In genomic region chr9:2014148-2014547, GRCh38 we compare ENCODE assay signal across 8 cellular contexts. TPM values are rescaled to one million over a fixed set of nuclear protein-coding genes. Genes with fewer than 3 reads are reported as not detected.
DNase-seq lines count a peak whose midpoint lies in the region; ATAC-seq and TF ChIP-seq lines count a peak whose summit lies in the region.

No MANE protein-coding gene starts in this region.

- ATAC-seq in psoas muscle (no peak), GM19023 (IDR thresholded peaks at IDR 0.05; ENCODE audit: unreplicated experiment) (no peak), GM21360 (IDR thresholded peaks at IDR 0.05; ENCODE audit: unreplicated experiment) (no peak)

- H3K4me3 ChIP-seq in GM12865 (ENCODE audit: low read depth, low read length) (peak overlapping the region; percentile 97), SJCRH30 (peak overlapping the region; percentile 73), esophagus squamous epithelium (peak overlapping the region; percentile 60 to 89 (median 82)), psoas muscle (peak overlapping the region; percentile 95)

- no peaks in the 10 kb centered on the region for H3K27me3 ChIP-seq in SJCRH30
- no peaks in the 10 kb centered on the region for H3K27me3 ChIP-seq in esophagus squamous epithelium
- no peaks in the 10 kb centered on the region for H3K27me3 ChIP-seq in psoas muscle (ENCODE audit: insufficient read depth in 3 of 3, low read length in 2 of 3)

- H3K9me3 ChIP-seq in SJCRH30 (replicated peaks) (no peaks in the 10 kb centered on the region), esophagus squamous epithelium (no peaks in the 10 kb centered on the region), psoas muscle (no peaks in the 10 kb centered on the region)

- H3K36me3 ChIP-seq in SJCRH30, result no peaks in the 10 kb centered on the region
- H3K36me3 ChIP-seq in esophagus squamous epithelium, result no peaks in the 10 kb centered on the region
- H3K36me3 ChIP-seq in psoas muscle (ENCODE audit: insufficient read depth in 1 of 2, low read depth in 1 of 2), result no peaks in the 10 kb centered on the region

- intact Hi-C loops in esophagus squamous epithelium (cut with DNase I) (no loop called here), psoas muscle (cut with DNase I) (loop anchor here in 1 of 2 donors (10.0 kb wide), 3 partner anchors 71 to 969 kb away; partner anchors contain the start of gene PUM3)

- no peak for TF ChIP-seq POLR2A in esophagus squamous epithelium (IDR thresholded peaks at IDR 0.05)

- H3K27ac ChIP-seq in SJCRH30 (no peak overlapping the region; the same call in 1 of the 2 replicates), esophagus squamous epithelium (peak overlapping the region; percentile 97 to 99 (median 98)), psoas muscle (peak overlapping the region; percentile 99)

- H3K4me1 ChIP-seq in SJCRH30, result 0 out of 2 replicates have a peak, but pooled peaks cover 2% of the 10 kb centered on the region
- peaks cover 10 to 27% (median 11%) of the 10 kb centered on the region in 3 donors for H3K4me1 ChIP-seq in esophagus squamous epithelium
- peaks cover 19% of the 10 kb centered on the region for H3K4me1 ChIP-seq in psoas muscle

- TF ChIP-seq CTCF in GM12865 (IDR thresholded peaks at IDR 0.05; ENCODE audit: insufficient read depth, low read depth, low read length, missing control alignments) (no peak), esophagus squamous epithelium (IDR thresholded peaks at IDR 0.05) (no peak), psoas muscle (IDR thresholded peaks at IDR 0.05) (no peak)

- DNase-seq in GM12865 (ENCODE audit: low read depth), result no peak
- DNase-seq in SJCRH30, result peak in 1 of 2 experiments; percentile 3
- DNase-seq in esophagus squamous epithelium (lab: John Stamatoyannopoulos, UW), result no peak
- DNase-seq in psoas muscle, result peak in 1 of 2 donors; percentile 40
- no peak for DNase-seq in germinal center (ENCODE audit: low spot score)
- no peak for DNase-seq in cerebellar nuclear complex (lab: John Stamatoyannopoulos, UW)

- 3 to 10% methylated on average over 12 of the region's 12 CpGs for WGBS in esophagus squamous epithelium, 2 donors
- 5 to 7% (median 5%) methylated on average over 12 of the region's 12 CpGs for WGBS in psoas muscle, 3 donors

RNA-seq across cellular contexts. Expression of gene SMARCA2, which starts 1.0 kb away (rescaled TPM):
- total RNA-seq in SJCRH30 (2014; rRNA removed; shearing (Covaris generic)), result 45.1 and 64.7 TPM in 2 replicates
- total RNA-seq in esophagus squamous epithelium (10 to 100 TPM; 51.0 to 93.3 (median 64.1) TPM), psoas muscle (10 to 100 TPM; 62.2 to 97.2 (median 80.6) TPM)
- polyA plus RNA-seq in psoas muscle, result 10 to 100 TPM; 13.8 to 73.3 (median 26.5) TPM
